8 cellular contexts compared by ENCODE assay signal in genomic region chr4:38065900-38066299, GRCh38.
"Had no signal": no experiment of that assay in that cellular context is flagged by ENCODE, and none has a peak within 500 bp of the region (broad histone marks: within the 10 kb centered on the region; RNA-seq: fewer than 3 reads in every experiment).

No MANE protein-coding gene starts in this region.

- H3K27me3 Mint-ChIP-seq: IgD-negative memory B cell had no signal

- H3K4me2 ChIP-seq: KMS-11 had no signal

- H3K9ac ChIP-seq: KMS-11 had no signal

- DNase-seq: IMR-90, KBM-7, KG1 had no signal

- ATAC-seq: HepG2 had no signal

- FAIRE-seq: HepG2, HTR-8/SVneo had no signal

- H3K9me3 Mint-ChIP-seq: IgD-negative memory B cell had no signal

- H3K4me3 Mint-ChIP-seq: IgD-negative memory B cell had no signal

- H3K27ac ChIP-seq: HL-60, KMS-11 had no signal

- H3K27ac Mint-ChIP-seq: IgD-negative memory B cell had no signal
